In genomic region chr1:36586146-36586545, GRCh38 we compare ENCODE assay signal across 20 cellular contexts.
"Had no signal": no experiment of that assay in that cellular context is flagged by ENCODE, and none has a peak within 500 bp of the region (broad histone marks: within the 10 kb centered on the region; RNA-seq: fewer than 3 reads in every experiment).

No MANE protein-coding gene starts in this region.

- H3K9me3 Mint-ChIP-seq: activated T-cell treated with anti-CD3 and anti-CD28 coated beads, Interleukin-2, amount 50 U/mL, for 24 hours; central memory CD8-positive, alpha-beta T cell; effector memory CD8-positive, alpha-beta T cell; naive thymus-derived CD4-positive, alpha-beta T cell; stimulated activated memory B cell treated with anti-CD40 and anti-IgM and Interleukin-4, amounts not matched to agents 10 μg/mL and 1 μg/mL and 100 μg/mL, for 72 hours had no signal

- H3K27ac Mint-ChIP-seq: activated CD8-positive, alpha-beta memory T cell treated with anti-CD3 and anti-CD28 coated beads, Interleukin-2, amount 10 ng/mL, durations not matched to agents 7 days and 5 days; activated T-cell treated with anti-CD3 and anti-CD28 coated beads, Interleukin-2, amount 50 U/mL, for 24 hours; effector memory CD8-positive, alpha-beta T cell; naive thymus-derived CD4-positive, alpha-beta T cell; stimulated activated memory B cell treated with anti-CD40 and anti-IgM and Interleukin-4, amounts not matched to agents 10 μg/mL and 1 μg/mL and 100 μg/mL, for 72 hours had no signal

- H3K27me3 ChIP-seq: body of pancreas had no signal

- H3K4me3 Mint-ChIP-seq: activated CD8-positive, alpha-beta memory T cell treated with anti-CD3 and anti-CD28 coated beads, Interleukin-2, amount 10 ng/mL, durations not matched to agents 7 days and 5 days; activated naive CD8-positive, alpha-beta T cell; activated T-cell treated with anti-CD3 and anti-CD28 coated beads, Interleukin-2, amount 50 U/mL, for 24 hours; central memory CD8-positive, alpha-beta T cell; effector memory CD8-positive, alpha-beta T cell; naive thymus-derived CD4-positive, alpha-beta T cell; stimulated activated memory B cell treated with anti-CD40 and anti-IgM and Interleukin-4, amounts not matched to agents 10 μg/mL and 1 μg/mL and 100 μg/mL, for 72 hours had no signal

- H3K27ac ChIP-seq: body of pancreas, coronary artery, tibial artery had no signal

- FAIRE-seq: frontal cortex, islet of Langerhans, urothelium cell line had no signal

- H3K36me3 Mint-ChIP-seq: activated CD8-positive, alpha-beta memory T cell treated with anti-CD3 and anti-CD28 coated beads, Interleukin-2, amount 10 ng/mL, durations not matched to agents 7 days and 5 days; activated naive CD8-positive, alpha-beta T cell; naive thymus-derived CD4-positive, alpha-beta T cell; stimulated activated memory B cell treated with anti-CD40 and anti-IgM and Interleukin-4, amounts not matched to agents 10 μg/mL and 1 μg/mL and 100 μg/mL, for 72 hours had no signal

- ATAC-seq: activated CD8-positive, alpha-beta memory T cell treated with anti-CD3 and anti-CD28 coated beads, Interleukin-2, amount 10 ng/mL, durations not matched to agents 7 days and 5 days; body of pancreas; effector memory CD8-positive, alpha-beta T cell; left lobe of liver; mucosa of descending colon; naive thymus-derived CD4-positive, alpha-beta T cell; stimulated activated memory B cell treated with anti-CD40 and anti-IgM and Interleukin-4, amounts not matched to agents 10 μg/mL and 1 μg/mL and 100 μg/mL, for 72 hours had no signal

- H3K4me3 ChIP-seq: body of pancreas, coronary artery, mucosa of descending colon, tibial artery had no signal

- H3K4me1 ChIP-seq: body of pancreas, tibial artery had no signal

- H3K36me3 ChIP-seq: tibial artery had no signal

- H3K9me3 ChIP-seq: body of pancreas, mucosa of descending colon, tibial artery had no signal

- H3K4me1 Mint-ChIP-seq: activated CD8-positive, alpha-beta memory T cell treated with anti-CD3 and anti-CD28 coated beads, Interleukin-2, amount 10 ng/mL, durations not matched to agents 7 days and 5 days; central memory CD8-positive, alpha-beta T cell had no signal

- DNase-seq: activated CD4-positive, alpha-beta T cell treated with anti-CD3 and anti-CD28 coated beads, Interleukin-2, amount 50 U/mL, for 48 hours; activated CD8-positive, alpha-beta memory T cell treated with anti-CD3 and anti-CD28 coated beads, Interleukin-2, amount 10 ng/mL, durations not matched to agents 7 days and 5 days; activated gamma-delta T cell; activated T-cell treated with anti-CD3 and anti-CD28 coated beads, Interleukin-2, amount 50 U/mL, for 24 hours; amygdala; body of pancreas; effector memory CD8-positive, alpha-beta T cell; mucosa of descending colon; naive thymus-derived CD4-positive, alpha-beta T cell; occipital lobe; stimulated activated CD4-positive, alpha-beta T cell treated with anti-CD3 and anti-CD28 coated beads, Interleukin-2, amount 100 ng/mL, for 48 hours; tibial artery had no signal
